ENCODE assay signal across 26 cellular contexts in genomic region chr2:146978891-146979555, GRCh38.
DNase-seq lines count a peak whose midpoint lies in the region; ATAC-seq and TF ChIP-seq lines count a peak whose summit lies in the region.
"Had no signal": no experiment of that assay in that cellular context is flagged by ENCODE, and none has a peak within 500 bp of the region (broad histone marks: within the 10 kb centered on the region; RNA-seq: fewer than 3 reads in every experiment).

No MANE protein-coding gene starts in this region.

- H3K27me3 Mint-ChIP-seq in neural crest cell (ENCODE audit: low read depth) = no peaks in the 10 kb centered on the region
- H3K27me3 Mint-ChIP-seq in activated CD4-positive, alpha-beta memory T cell treated with anti-CD3 and anti-CD28 coated beads, Interleukin-2, amount 10 ng/mL, durations not matched to agents 7 days and 5 days = no peaks in the 10 kb centered on the region
- H3K27me3 Mint-ChIP-seq: activated B cell treated with CpG ODN at 0.5 μM for 24 hours had no signal

- POLR2A ChIA-PET in activated CD4-positive, alpha-beta memory T cell treated with anti-CD3 and anti-CD28 coated beads, Interleukin-2, amount 10 ng/mL, durations not matched to agents 7 days and 5 days (lab: Charles Lee) = no interaction called here

- peak overlapping the region; percentile 0 for H3K4me3 Mint-ChIP-seq in neural crest cell
- no peak overlapping the region for H3K4me3 Mint-ChIP-seq in activated CD4-positive, alpha-beta memory T cell treated with anti-CD3 and anti-CD28 coated beads, Interleukin-2, amount 10 ng/mL, durations not matched to agents 7 days and 5 days
- H3K4me3 Mint-ChIP-seq: activated B cell treated with CpG ODN at 0.5 μM for 24 hours had no signal

- no peaks in the 10 kb centered on the region for H3K9me3 ChIP-seq in HUES48 (ENCODE audit: control insufficient read depth, insufficient read depth, low read length)
- H3K9me3 ChIP-seq: A549, gastrocnemius medialis, tibial artery had no signal

- H3K27ac ChIP-seq in HUES48 (ENCODE audit: low read depth, low read length) = peak overlapping the region; percentile 64
- H3K27ac ChIP-seq: A549, cardiac muscle cell, epithelial cell of prostate, gastrocnemius medialis, tibial artery had no signal

- H3K27me3 ChIP-seq in HUES48 (ENCODE audit: control insufficient read depth, insufficient read depth, low read length) = no peaks in the 10 kb centered on the region
- H3K27me3 ChIP-seq: cardiac muscle cell, gastrocnemius medialis, tibial artery had no signal

- CTCF ChIA-PET in activated CD4-positive, alpha-beta memory T cell treated with anti-CD3 and anti-CD28 coated beads, Interleukin-2, amount 10 ng/mL, durations not matched to agents 7 days and 5 days (lab: Charles Lee) = interaction anchor here (0.6 kb wide), 2 partner anchors 70 to 1140 kb away, joined by 3 read pairs; no protein-coding TSS in a partner anchor

- peaks cover 28% of the 10 kb centered on the region for H3K4me1 Mint-ChIP-seq in neural crest cell
- no peaks in the 10 kb centered on the region for H3K4me1 Mint-ChIP-seq in activated CD4-positive, alpha-beta memory T cell treated with anti-CD3 and anti-CD28 coated beads, Interleukin-2, amount 10 ng/mL, durations not matched to agents 7 days and 5 days
- H3K4me1 Mint-ChIP-seq: activated B cell treated with CpG ODN at 0.5 μM for 24 hours had no signal

- no peaks in the 10 kb centered on the region for H3K36me3 ChIP-seq in HUES48 (ENCODE audit: control insufficient read depth, insufficient read depth, low read length)
- H3K36me3 ChIP-seq: cardiac muscle cell, gastrocnemius medialis, tibial artery had no signal

- H3K4me1 ChIP-seq in HUES48 (ENCODE audit: control insufficient read depth, insufficient read depth, low read length) = peaks cover 14% of the 10 kb centered on the region
- H3K4me1 ChIP-seq: A549, gastrocnemius medialis had no signal

- TF ChIP-seq CTCF in choroid plexus epithelial cell (conservative IDR thresholded peaks at IDR 0.05; ENCODE audit: low read depth, low read length) = no peak
- no peak for TF ChIP-seq CTCF in neural crest cell (conservative IDR thresholded peaks at IDR 0.05)

- no peak overlapping the region for H3K9ac ChIP-seq in HUES48 (ENCODE audit: low read depth, low read length)

- no peak overlapping the region for H3K4me3 ChIP-seq in HUES48 (ENCODE audit: low read depth, low read length)
- H3K4me3 ChIP-seq in choroid plexus epithelial cell (ENCODE audit: low read depth, low read length) = no peak overlapping the region
- H3K4me3 ChIP-seq: A549, cardiac muscle cell, gastrocnemius medialis, lung, tibial artery had no signal

- peaks cover 14% of the 10 kb centered on the region for H3K9me3 Mint-ChIP-seq in neural crest cell
- H3K9me3 Mint-ChIP-seq in activated CD4-positive, alpha-beta memory T cell treated with anti-CD3 and anti-CD28 coated beads, Interleukin-2, amount 10 ng/mL, durations not matched to agents 7 days and 5 days = no peaks in the 10 kb centered on the region
- H3K9me3 Mint-ChIP-seq: activated B cell treated with CpG ODN at 0.5 μM for 24 hours had no signal

- peaks cover 7% of the 10 kb centered on the region for H3K36me3 Mint-ChIP-seq in neural crest cell (ENCODE audit: low read depth)
- H3K36me3 Mint-ChIP-seq in activated CD4-positive, alpha-beta memory T cell treated with anti-CD3 and anti-CD28 coated beads, Interleukin-2, amount 10 ng/mL, durations not matched to agents 7 days and 5 days (ENCODE audit: low read depth) = no peaks in the 10 kb centered on the region

- peak overlapping the region; percentile 83 for H3K27ac Mint-ChIP-seq in neural crest cell (ENCODE audit: unreplicated experiment)
- no peak overlapping the region for H3K27ac Mint-ChIP-seq in activated CD4-positive, alpha-beta memory T cell treated with anti-CD3 and anti-CD28 coated beads, Interleukin-2, amount 10 ng/mL, durations not matched to agents 7 days and 5 days
- H3K27ac Mint-ChIP-seq: activated B cell treated with CpG ODN at 0.5 μM for 24 hours had no signal

- no peak for ATAC-seq in HG03280 (IDR thresholded peaks at IDR 0.05; ENCODE audit: unreplicated experiment)
- ATAC-seq: A549; gastrocnemius medialis; stimulated activated naive CD8-positive, alpha-beta T cell treated with anti-CD3 and anti-CD28 coated beads, Interleukin-15, Interleukin-2, amounts not matched to agents 100 U/mL and 50 U/mL, for 24 hours had no signal

- peak; percentile 35 for DNase-seq in AG08395 (ENCODE audit: low spot score)
- DNase-seq in choroid plexus epithelial cell (ENCODE audit: low read depth) = peak; percentile 24
- no peak for DNase-seq in neural crest cell (ENCODE audit: low read depth, low spot score)
- DNase-seq in stimulated activated naive CD4-positive, alpha-beta T cell treated with Interleukin-2 at 50 U/mL for 16 hours (lab: John Stamatoyannopoulos, UW) = no peak
- DNase-seq in NCI-H1417 treated with DMSO at 0.1 percent for 48 hours (lab: John Stamatoyannopoulos, UW) = no peak
- no peak for DNase-seq in activated CD4-positive, alpha-beta memory T cell treated with anti-CD3 and anti-CD28 coated beads, Interleukin-2, amount 10 ng/mL, durations not matched to agents 7 days and 5 days
- DNase-seq: activated B cell treated with CpG ODN at 0.5 μM for 24 hours; activated CD4-positive, alpha-beta T cell treated with anti-CD3 and anti-CD28 coated beads, Interleukin-2, amount 50 U/mL, for 48 hours; activated effector memory CD4-positive, alpha-beta T cell treated with anti-CD3 and anti-CD28 coated beads, Interleukin-2, amount 50 U/mL, for 16 hours; Calu3; EL; gastrocnemius medialis; H7; KBM-7; NCI-H1694 treated with DMSO at 0.1 percent for 48 hours; NCI-H774; stimulated activated CD4-positive, alpha-beta T cell treated with anti-CD3 and anti-CD28 coated beads, Interleukin-4, amount 100 ng/mL, for 24 hours; stimulated activated naive CD8-positive, alpha-beta T cell treated with anti-CD3 and anti-CD28 coated beads, Interleukin-15, Interleukin-2, amounts not matched to agents 100 U/mL and 50 U/mL, for 24 hours; T-helper 9 cell; tibial artery had no signal

Comparison
In these comparisons a context has a peak if more than half of its experiments do, and no peak if none do; other contexts are left out.
1. DNase-seq: peak in AG08395 (single experiment) and choroid plexus epithelial cell (single experiment); none in neural crest cell (single experiment), stimulated activated naive CD4-positive, alpha-beta T cell treated with Interleukin-2 at 50 U/mL for 16 hours (single experiment), NCI-H1417 treated with DMSO at 0.1 percent for 48 hours (single experiment) and activated CD4-positive, alpha-beta memory T cell treated with anti-CD3 and anti-CD28 coated beads, Interleukin-2, amount 10 ng/mL, durations not matched to agents 7 days and 5 days (single experiment).